8 cellular contexts compared by ENCODE assay signal in the genomic region with DNA sequence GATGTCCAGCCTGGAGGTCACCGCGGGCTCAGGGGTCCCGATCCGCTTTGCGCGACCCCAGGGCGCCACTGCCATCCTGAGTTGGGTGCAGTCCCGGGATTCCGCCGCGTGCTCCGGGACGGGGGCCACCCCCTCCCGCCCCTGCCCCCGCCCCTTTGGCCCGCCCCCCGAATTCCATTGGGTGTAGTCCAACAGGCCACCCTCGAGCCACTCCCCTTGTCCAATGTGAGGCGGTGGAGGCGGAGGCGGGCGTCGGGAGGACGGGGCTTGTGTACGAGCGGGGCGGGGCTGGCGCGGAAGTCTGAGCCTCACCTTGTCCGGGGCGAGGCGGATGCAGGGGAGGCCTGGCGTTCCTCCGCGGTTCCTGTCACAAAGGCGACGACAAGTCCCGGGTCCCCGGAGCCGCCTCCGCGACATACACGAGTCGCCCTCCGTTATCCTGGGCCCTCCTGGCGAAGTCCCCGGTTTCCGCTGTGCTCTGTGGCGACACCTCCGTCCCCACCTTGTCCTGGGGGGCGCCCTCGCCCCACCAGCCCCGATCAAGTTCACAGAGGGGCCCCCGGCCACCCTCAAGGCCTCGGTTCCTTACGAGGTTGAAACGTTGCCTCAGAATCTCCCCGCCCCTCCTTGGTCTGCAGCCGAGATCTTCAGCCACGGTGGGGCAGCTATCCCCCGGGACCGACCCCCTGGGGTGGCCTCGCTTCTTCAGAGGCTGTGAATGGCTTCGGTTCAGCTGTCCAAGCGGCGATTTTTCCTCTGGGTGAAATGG. TPM values are rescaled to one million over a fixed set of nuclear protein-coding genes. Genes with fewer than 3 reads are reported as not detected.
DNase-seq lines count a peak whose midpoint lies in the region; ATAC-seq and TF ChIP-seq lines count a peak whose summit lies in the region.

No MANE protein-coding gene starts in this region.

- H3K79me2 ChIP-seq in osteoblast (ENCODE audit: insufficient read depth, low read length) = peaks cover 44% of the 10 kb centered on the region

- H3K27ac ChIP-seq in osteoblast (ENCODE audit: low read depth, low read length) (peak overlapping the region; percentile 97), testis (peak overlapping the region; percentile 88 to 94)

- peak; percentile 74 for ATAC-seq in HG02610 (IDR thresholded peaks at IDR 0.05; ENCODE audit: unreplicated experiment)

- peak overlapping the region; percentile 99 for H3K27ac Mint-ChIP-seq in activated naive CD8-positive, alpha-beta T cell treated with anti-CD3 and anti-CD28 coated beads for 36 hours

- peaks cover 47% of the 10 kb centered on the region for H3K36me3 Mint-ChIP-seq in activated naive CD8-positive, alpha-beta T cell treated with anti-CD3 and anti-CD28 coated beads for 36 hours

- no peaks in the 10 kb centered on the region for H3K9me3 Mint-ChIP-seq in activated naive CD8-positive, alpha-beta T cell treated with anti-CD3 and anti-CD28 coated beads for 36 hours

- DNase-seq in GM06990 (ENCODE audit: extremely low read depth, insufficient read length) (peak; percentile 97), NCI-H1105 (lab: John Stamatoyannopoulos, UW) (peak; percentile 95), SKM-1 (lab: John Stamatoyannopoulos, UW; ENCODE audit: unreplicated experiment) (peak; percentile 94), head of caudate nucleus (peak; percentile 89 to 99 (median 97)), osteoblast (ENCODE audit: insufficient read length, low spot score, missing footprints) (peak; percentile 96), testis (peak; percentile 98)
- DNase-seq in activated naive CD8-positive, alpha-beta T cell treated with anti-CD3 and anti-CD28 coated beads for 36 hours = peak; percentile 98

- H3K9me3 ChIP-seq in osteoblast (ENCODE audit: low read depth, low read length) = no peaks in the 10 kb centered on the region
- H3K9me3 ChIP-seq in testis = no peaks in the 10 kb centered on the region

- H3K4me3 Mint-ChIP-seq in activated naive CD8-positive, alpha-beta T cell treated with anti-CD3 and anti-CD28 coated beads for 36 hours = peak overlapping the region; percentile 96

- peaks cover 10% of the 10 kb centered on the region for H4K20me1 ChIP-seq in osteoblast (ENCODE audit: insufficient read depth, low read length)

- peak overlapping the region; percentile 98 for H3K4me2 ChIP-seq in osteoblast (ENCODE audit: insufficient read depth, low read length)

- TF ChIP-seq CTCF in GM06990 (IDR thresholded peaks at IDR 0.05; ENCODE audit: insufficient read depth, low read length, poor library complexity, severe bottlenecking) (peak; percentile 25), osteoblast (IDR thresholded peaks at IDR 0.05; ENCODE audit: extremely low read depth, low read depth, low read length) (no peak), testis (IDR thresholded peaks at IDR 0.05) (no peak)

- peaks cover 41% of the 10 kb centered on the region for H3K4me1 Mint-ChIP-seq in activated naive CD8-positive, alpha-beta T cell treated with anti-CD3 and anti-CD28 coated beads for 36 hours

- 0 to 2% methylated on average over 23 to 56 of the region's 66 CpGs for WGBS in testis, 2 donors

- intact Hi-C loops in head of caudate nucleus (cut with DNase I) (no loop called here), testis (cut with DNase I; ENCODE audit: low total_unique reads) (no loop called here)

- H3K27me3 Mint-ChIP-seq in activated naive CD8-positive, alpha-beta T cell treated with anti-CD3 and anti-CD28 coated beads for 36 hours = no peaks in the 10 kb centered on the region

- H3K4me3 ChIP-seq in GM06990 (replicated peaks; ENCODE audit: low read depth, low read length) (peak overlapping the region; percentile 89), osteoblast (ENCODE audit: insufficient read depth, low read length) (peak overlapping the region; percentile 88), testis (peak overlapping the region; percentile 64 to 67)

- TF ChIP-seq POLR2A in testis (IDR thresholded peaks at IDR 0.05) = peak; percentile 88

- no peaks in the 10 kb centered on the region for H3K27me3 ChIP-seq in GM06990 (replicated peaks; ENCODE audit: control insufficient read depth, insufficient read depth, low read length)
- no peaks in the 10 kb centered on the region for H3K27me3 ChIP-seq in osteoblast (ENCODE audit: insufficient read depth, low read length)
- H3K27me3 ChIP-seq in testis = no peaks in the 10 kb centered on the region

- H2AFZ ChIP-seq in osteoblast (ENCODE audit: low read length) = peak overlapping the region; percentile 49

- peaks cover 3% of the 10 kb centered on the region for H3K36me3 ChIP-seq in GM06990 (ENCODE audit: control insufficient read depth, insufficient read depth, low read length)
- peaks cover 18% of the 10 kb centered on the region for H3K36me3 ChIP-seq in osteoblast (ENCODE audit: insufficient read depth, low read length)
- no peaks in the 10 kb centered on the region for H3K36me3 ChIP-seq in testis (ENCODE audit: low read depth, missing control alignments)

- H3K4me1 ChIP-seq in osteoblast (ENCODE audit: insufficient read depth, low read length) (peaks cover 50% of the 10 kb centered on the region), testis (peaks cover 32% of the 10 kb centered on the region)

RNA-seq across cellular contexts. Expression of a gene that starts 1.2 kb away (rescaled TPM):
- total RNA-seq in activated naive CD8-positive, alpha-beta T cell treated with anti-CD3 and anti-CD28 coated beads for 36 hours = 10 to 100 TPM; 67.3 to 68.8 TPM
- total RNA-seq in osteoblast (313 and 326 TPM in 2 replicates), testis (10 to 100 TPM; 12.5 to 19.0 TPM)
- 20.1 TPM for polyA plus RNA-seq in testis (ENCODE audit: insufficient read depth, low read depth, low replicate concordance)

Comparison
In these comparisons a context has a peak if more than half of its experiments do, and no peak if none do; other contexts are left out.
1. Peak in every context shown above with its lines: DNase-seq, ATAC-seq, H3K4me3 ChIP-seq and H3K27ac ChIP-seq.